Comparison of ENCODE assay signal across 23 cellular contexts in the genomic region with DNA sequence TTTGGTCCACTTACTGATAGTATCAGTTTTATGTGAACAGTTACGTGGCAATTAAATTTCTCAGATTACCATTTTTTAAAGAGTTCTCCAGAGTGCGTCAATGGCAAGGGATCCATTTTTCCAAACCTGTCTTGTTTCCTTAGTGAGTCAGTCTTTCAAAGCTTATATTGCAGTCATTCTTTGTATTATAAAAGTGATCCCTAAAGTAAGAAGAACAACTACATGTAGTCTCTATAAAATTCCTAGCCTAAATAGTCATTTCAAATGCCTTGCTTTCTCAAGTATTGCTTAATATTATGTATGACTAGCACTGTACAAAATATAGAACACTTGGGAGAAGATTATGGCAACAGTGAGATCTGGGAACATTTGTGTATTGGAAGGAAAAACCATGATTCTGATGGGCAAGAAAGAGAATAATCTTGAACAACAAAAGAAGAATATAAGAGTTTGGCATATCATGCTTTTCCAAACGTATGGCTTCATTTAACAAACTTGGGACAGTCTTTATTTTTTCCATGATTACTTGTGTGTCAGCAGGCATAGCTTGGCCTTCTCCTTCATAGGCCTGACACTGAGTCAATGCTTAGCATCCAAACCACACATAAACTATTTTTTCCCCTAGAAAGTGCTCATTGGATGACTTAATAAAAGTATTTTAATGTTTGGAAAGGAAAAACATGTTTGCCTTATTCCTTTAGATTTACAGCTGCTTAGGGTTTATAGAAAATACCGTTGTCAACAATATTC.
DNase-seq lines count a peak whose midpoint lies in the region; ATAC-seq and TF ChIP-seq lines count a peak whose summit lies in the region.
"Had no signal": no experiment of that assay in that cellular context is flagged by ENCODE, and none has a peak within 500 bp of the region (broad histone marks: within the 10 kb centered on the region; RNA-seq: fewer than 3 reads in every experiment).

No MANE protein-coding gene starts in this region.

- peak overlapping the region; percentile 75 for H4K91ac ChIP-seq in IMR-90 (ENCODE audit: insufficient read depth, low read depth, low read length)

- H3K23ac ChIP-seq in IMR-90 (ENCODE audit: low read depth, low read length): peak overlapping the region; percentile 72; the same call in 1 of the 2 replicates

- no peak overlapping the region for H2AFZ ChIP-seq in IMR-90 (replicated peaks; ENCODE audit: low read length, poor library complexity)

- dilution Hi-C loops in IMR-90 (cut with HindIII; ENCODE audit: low sequenced_read_pairs, unreplicated experiment): no loop called here

- H2BK5ac ChIP-seq in IMR-90 (ENCODE audit: low read depth, low read length, poor library complexity, severe bottlenecking): peak overlapping the region; percentile 99

- no peak overlapping the region for H3K56ac ChIP-seq in IMR-90 (ENCODE audit: extremely low read depth, insufficient read depth, low read length)

- CTCF ChIA-PET in AG04450 (lab: Charles Lee) (interaction anchor here (0.5 kb wide), 1 partner anchor 107 kb away, joined by 3 read pairs; no protein-coding TSS in a partner anchor), IMR-90 (lab: Yijun Ruan, JAX) (no interaction called here)

- no peak overlapping the region for H3K9ac ChIP-seq in IMR-90 (ENCODE audit: low read depth, low read length)

- H3K14ac ChIP-seq in IMR-90 (replicated peaks; ENCODE audit: low read depth, low read length): peak overlapping the region; percentile 68

- peak overlapping the region; percentile 27; the same call in 2 of the 3 replicates for H2BK15ac ChIP-seq in IMR-90 (ENCODE audit: low read depth, low read length)

- TF ChIP-seq POLR2A in IMR-90 (IDR thresholded peaks at IDR 0.05; ENCODE audit: low read depth, low read length) (no peak), suprapubic skin (IDR thresholded peaks at IDR 0.05) (no peak), stomach (IDR thresholded peaks at IDR 0.05) (no peak)

- no peaks in the 10 kb centered on the region for H4K20me1 ChIP-seq in IMR-90 (ENCODE audit: insufficient read depth, low read length)

- H3K27ac ChIP-seq in AG04450 (ENCODE audit: low read depth, low read length) (peak overlapping the region; percentile 58), IMR-90 (ENCODE audit: insufficient read depth, low read length) (peak overlapping the region; percentile 42), suprapubic skin (no peak overlapping the region), stomach (no peak overlapping the region)
- H3K27ac ChIP-seq: A549, esophagus squamous epithelium, thoracic aorta, WERI-Rb-1 had no signal

- peak overlapping the region; percentile 79 for H3K4ac ChIP-seq in IMR-90 (ENCODE audit: low read depth, low read length)

- H3K36me3 ChIP-seq in IMR-90 (ENCODE audit: control insufficient read depth, insufficient read depth, low read length) (no peaks in the 10 kb centered on the region), suprapubic skin (no peaks in the 10 kb centered on the region), stomach (no peaks in the 10 kb centered on the region)
- H3K36me3 ChIP-seq: esophagus squamous epithelium, thoracic aorta, WERI-Rb-1 had no signal

- no peaks in the 10 kb centered on the region for H3K79me1 ChIP-seq in IMR-90 (ENCODE audit: low read depth in 1 of 2, low read length in 2 of 2)

- peak; percentile 77 for ATAC-seq in IMR-90 (ENCODE audit: low read depth)
- ATAC-seq: A549; activated CD8-positive, alpha-beta T cell treated with anti-CD3 and anti-CD28 coated beads for 36 hours; activated T-cell treated with anti-CD3 and anti-CD28 coated beads, Interleukin-2, amount 50 U/mL, for 4 hours; natural killer cell treated with Interleukin-12 subunit alpha and Interleukin-12 subunit beta and Interleukin-15 and Interleukin-18, amount 100 ng/mL, for 72 hours; Right ventricle myocardium inferior; T-helper 17 cell had no signal

- H3K4me1 ChIP-seq in IMR-90 (ENCODE audit: control insufficient read depth, insufficient read depth, low read length) (peaks cover 14% of the 10 kb centered on the region; the same call in 1 of the 2 replicates), suprapubic skin (no peaks in the 10 kb centered on the region), stomach (no peaks in the 10 kb centered on the region)
- H3K4me1 ChIP-seq: A549, esophagus squamous epithelium had no signal

- peak overlapping the region; percentile 93 for H3K18ac ChIP-seq in IMR-90 (ENCODE audit: low read depth, low read length)

- peak; percentile 65 for DNase-seq in AG04450 (ENCODE audit: low read depth, low spot score)
- peak; percentile 91 for DNase-seq in IMR-90
- peak; percentile 62 to 91 for DNase-seq in cardiac fibroblast (ENCODE audit: low read depth in 2 of 2)
- peak; percentile 85 for DNase-seq in iris pigment epithelial cell (ENCODE audit: low read depth)
- no peak for DNase-seq in HuH-7.5 (ENCODE audit: low spot score)
- no peak for DNase-seq in nucleus accumbens (lab: John Stamatoyannopoulos, UW)
- no peak for DNase-seq in suprapubic skin (ENCODE audit: low spot score in 2 of 2)
- DNase-seq in stomach: no peak
- DNase-seq: activated CD8-positive, alpha-beta T cell treated with anti-CD3 and anti-CD28 coated beads for 36 hours; activated T-cell treated with anti-CD3 and anti-CD28 coated beads, Interleukin-2, amount 50 U/mL, for 4 hours; esophagus squamous epithelium; H9; hippocampal formation; kidney; mesendoderm; NCI-H1930; NCI-H510A; T-helper 17 cell; WERI-Rb-1 had no signal

- no peaks in the 10 kb centered on the region for H3K9me1 ChIP-seq in IMR-90 (ENCODE audit: insufficient read depth, low read length)

- H2AK9ac ChIP-seq in IMR-90 (replicated peaks; ENCODE audit: low read depth, low read length, poor library complexity): no peak overlapping the region

- 0 out of 2 replicates have a peak overlapping the region, but pooled peaks have one; percentile 8 for H2AK5ac ChIP-seq in IMR-90 (ENCODE audit: low read depth, low read length)

- H3K9me3 ChIP-seq in AG04450 (ENCODE audit: control insufficient read depth, insufficient read depth, low read length): no peaks in the 10 kb centered on the region
- no peaks in the 10 kb centered on the region for H3K9me3 ChIP-seq in IMR-90 (ENCODE audit: control insufficient read depth, insufficient read depth, low read length)
- no peaks in the 10 kb centered on the region for H3K9me3 ChIP-seq in suprapubic skin
- H3K9me3 ChIP-seq in stomach: no peaks in the 10 kb centered on the region
- H3K9me3 ChIP-seq: A549, esophagus squamous epithelium, thoracic aorta had no signal

- H4K5ac ChIP-seq in IMR-90 (ENCODE audit: low read depth, low read length): peak overlapping the region; percentile 91; the same call in 1 of the 2 replicates

- peak overlapping the region; percentile 12 to 47; a peak in 3 of 4 replicates for H4K8ac ChIP-seq in IMR-90 (ENCODE audit: low read depth in 2 of 2, low read length in 2 of 2)

- H2BK20ac ChIP-seq in IMR-90 (ENCODE audit: low read depth, low read length): peak overlapping the region; percentile 67; the same call in 1 of the 2 replicates

- no peak overlapping the region for H3K4me3 ChIP-seq in AG04450 (ENCODE audit: low read depth, low read length)
- H3K4me3 ChIP-seq in IMR-90 (ENCODE audit: insufficient read depth, low read depth, low read length): no peak overlapping the region
- H3K4me3 ChIP-seq in cardiac fibroblast (replicated peaks in 1 of 2; ENCODE audit: low read depth in 2 of 2, low read length in 2 of 2): no peak overlapping the region
- H3K4me3 ChIP-seq in suprapubic skin: no peak overlapping the region
- no peak overlapping the region for H3K4me3 ChIP-seq in stomach
- H3K4me3 ChIP-seq: A549, esophagus squamous epithelium, thoracic aorta had no signal

- WGBS in IMR-90 (ENCODE audit: extremely low coverage in 2 of 2, insufficient read length in 1 of 2), 2 experiments: no CpG with 5 or more reads among the region's 4 CpGs
- 89% methylated on average over 4 of the region's 4 CpGs for WGBS in suprapubic skin
- WGBS in stomach, 5 donors: 81 to 92% (median 90%) methylated on average over 4 of the region's 4 CpGs

- POLR2A ChIA-PET in AG04450 (lab: Yijun Ruan, JAX): no interaction called here
- POLR2A ChIA-PET in IMR-90 (lab: Charles Lee; ENCODE audit: unreplicated experiment): no interaction called here

- intact Hi-C loops in IMR-90 (cut with micrococcal nuclease): loop anchor here (5.0 kb wide), 1 partner anchor 297 kb away; no protein-coding TSS in a partner anchor
- intact Hi-C loops in stomach (cut with DNase I; ENCODE audit: low total_unique reads): no loop called here

- peak overlapping the region; percentile 83; the same call in 1 of the 2 replicates for H2BK120ac ChIP-seq in IMR-90 (ENCODE audit: low read depth, low read length)

- in situ Hi-C loops in IMR-90 (cut with MboI; ENCODE audit: low sequenced_read_pairs): no loop called here

- H3K27me3 ChIP-seq in AG04450 (ENCODE audit: control insufficient read depth, insufficient read depth, low read length) (no peaks in the 10 kb centered on the region), IMR-90 (ENCODE audit: control insufficient read depth, insufficient read depth, low read length) (no peaks in the 10 kb centered on the region), suprapubic skin (no peaks in the 10 kb centered on the region), stomach (no peaks in the 10 kb centered on the region)
- H3K27me3 ChIP-seq: esophagus squamous epithelium had no signal

- TF ChIP-seq CTCF in AG04450 (IDR thresholded peaks at IDR 0.05; ENCODE audit: low read depth, low read length) (no peak), IMR-90 (conservative IDR thresholded peaks at IDR 0.05; ENCODE audit: low read depth, low read length) (no peak), cardiac fibroblast (IDR thresholded peaks at IDR 0.05; ENCODE audit: low read depth, low read length) (no peak), suprapubic skin (IDR thresholded peaks at IDR 0.05) (no peak), stomach (IDR thresholded peaks at IDR 0.05) (no peak)

- peak overlapping the region; percentile 24; the same call in 1 of the 2 replicates for H3K4me2 ChIP-seq in IMR-90 (ENCODE audit: low read depth, low read length)
- H3K4me2 ChIP-seq: A549 had no signal

- no peak for TF ChIP-seq RAD21 in IMR-90 (IDR thresholded peaks at IDR 0.05; ENCODE audit: low read length)

- TF ChIP-seq EP300 in suprapubic skin (IDR thresholded peaks at IDR 0.05) (no peak), stomach (IDR thresholded peaks at IDR 0.05) (no peak)

- BruUV-seq in IMR-90 (replicated peaks; lab: Mats Ljungman, UMichigan): no TSS peak

TF ChIP-seq in IMR-90, 13 proteins besides CTCF, POLR2A, EP300 and RAD21:
- TF ChIP-seq, protein P1, sequence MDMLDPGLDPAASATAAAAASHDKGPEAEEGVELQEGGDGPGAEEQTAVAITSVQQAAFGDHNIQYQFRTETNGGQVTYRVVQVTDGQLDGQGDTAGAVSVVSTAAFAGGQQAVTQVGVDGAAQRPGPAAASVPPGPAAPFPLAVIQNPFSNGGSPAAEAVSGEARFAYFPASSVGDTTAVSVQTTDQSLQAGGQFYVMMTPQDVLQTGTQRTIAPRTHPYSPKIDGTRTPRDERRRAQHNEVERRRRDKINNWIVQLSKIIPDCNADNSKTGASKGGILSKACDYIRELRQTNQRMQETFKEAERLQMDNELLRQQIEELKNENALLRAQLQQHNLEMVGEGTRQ (IDR thresholded peaks at IDR 0.05; ENCODE audit: low read depth, low read length): no peak
- TF ChIP-seq CEBPB (IDR thresholded peaks at IDR 0.05; ENCODE audit: low read depth, low read length): peak; percentile 98
- no peak for TF ChIP-seq RFX5 (IDR thresholded peaks at IDR 0.05; ENCODE audit: low read depth, low read length)
- TF ChIP-seq FOS (IDR thresholded peaks at IDR 0.05; ENCODE audit: low read depth, low read length): peak; percentile 76
TF ChIP-seq in IMR-90: peak in this region for 2.

Comparison
In these comparisons a context has a peak if more than half of its experiments do, and no peak if none do; other contexts are left out.
1. DNase-seq: peak in AG04450 (single experiment), IMR-90 (single experiment), cardiac fibroblast (2 of 2) and iris pigment epithelial cell (single experiment); none in HuH-7.5 (single experiment), nucleus accumbens (0 of 56), suprapubic skin (0 of 2) and stomach (single experiment).
2. H3K27ac ChIP-seq: peak in AG04450 (single experiment) and IMR-90 (single experiment); none in suprapubic skin (single experiment) and stomach (0 of 5).